In the genomic region with DNA sequence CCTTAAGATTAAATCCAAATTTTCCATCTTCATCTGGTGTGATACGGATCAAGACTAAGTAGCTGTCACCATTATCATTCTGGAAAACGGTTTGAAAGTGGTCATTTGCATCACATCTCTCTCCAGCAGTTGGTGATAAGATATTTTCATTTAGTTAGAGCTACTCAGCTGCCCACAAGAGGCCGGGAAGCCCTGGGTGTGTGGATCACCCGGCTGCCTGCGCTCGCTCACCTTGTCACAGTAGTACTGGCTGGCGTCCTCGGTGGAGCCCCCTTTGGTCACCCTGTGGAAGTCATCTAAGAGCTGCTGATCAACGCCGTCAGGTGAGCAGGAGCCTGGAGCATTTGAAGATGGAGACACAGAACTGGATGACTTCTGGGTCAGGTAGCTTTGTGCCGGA, we compare ENCODE assay signal across 1 cellular context.
TF ChIP-seq lines count a peak whose summit lies in the region.

No MANE protein-coding gene starts in this region.

TF ChIP-seq in HCT116, 20 proteins besides CTCF, POLR2A, EP300 and RAD21 (continued from another document):
- no peak for TF ChIP-seq TCF7L2 (IDR thresholded peaks at IDR 0.05; ENCODE audit: borderline replicate concordance, extremely low read depth, insufficient read depth, insufficient read length)
- TF ChIP-seq EGR1 (IDR thresholded peaks at IDR 0.05; ENCODE audit: low read depth): no peak
- TF ChIP-seq POLR2AphosphoS5 (IDR thresholded peaks at IDR 0.05; ENCODE audit: low read depth, low read length): no peak
- no peak for TF ChIP-seq CBX3 (IDR thresholded peaks at IDR 0.05; ENCODE audit: low read depth)
- TF ChIP-seq, protein P1, sequence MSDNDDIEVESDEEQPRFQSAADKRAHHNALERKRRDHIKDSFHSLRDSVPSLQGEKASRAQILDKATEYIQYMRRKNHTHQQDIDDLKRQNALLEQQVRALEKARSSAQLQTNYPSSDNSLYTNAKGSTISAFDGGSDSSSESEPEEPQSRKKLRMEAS (IDR thresholded peaks at IDR 0.05): no peak
- no peak for TF ChIP-seq JUND (IDR thresholded peaks at IDR 0.05)
- TF ChIP-seq SRF (IDR thresholded peaks at IDR 0.05; ENCODE audit: low read depth): no peak
- no peak for TF ChIP-seq ZFX (IDR thresholded peaks at IDR 0.05)
- no peak for TF ChIP-seq SP1 (IDR thresholded peaks at IDR 0.05; ENCODE audit: low read depth)
